Comparison of ENCODE assay signal across 26 cellular contexts in the genomic region with DNA sequence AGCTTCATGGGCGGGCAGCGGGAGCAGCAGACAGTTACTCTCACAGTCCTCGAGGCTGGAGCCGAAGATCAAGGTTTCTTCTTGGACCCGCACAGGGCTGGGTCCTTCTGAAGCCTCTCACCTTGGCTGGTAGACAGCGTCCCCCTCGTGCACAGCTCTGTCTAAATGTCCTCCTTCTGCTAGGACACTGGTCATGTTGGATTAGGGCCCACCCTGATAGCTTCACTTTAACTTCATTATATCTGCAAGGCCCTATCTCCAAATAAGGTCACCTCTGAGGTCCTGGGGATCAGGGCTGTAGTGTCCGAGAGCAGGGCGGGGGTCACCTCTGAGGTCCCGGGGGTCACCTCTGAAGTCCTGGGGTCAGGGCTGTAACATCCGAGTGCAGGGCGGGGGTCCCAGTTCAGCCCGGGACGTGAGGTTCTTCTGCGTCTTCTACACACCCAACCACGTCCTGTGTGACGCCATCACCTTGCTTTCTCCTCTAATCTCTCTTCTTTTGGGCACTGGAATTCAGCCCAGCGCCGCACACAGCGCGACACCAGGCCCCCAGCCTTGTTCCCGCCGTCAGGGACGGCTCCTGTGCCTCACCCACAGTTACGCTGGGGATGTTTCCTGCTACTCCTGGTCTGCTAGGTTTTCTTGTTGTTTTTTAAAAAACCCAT. TPM values are rescaled to one million over a fixed set of nuclear protein-coding genes. Genes with fewer than 3 reads are reported as not detected.
"Had no signal": no experiment of that assay in that cellular context is flagged by ENCODE, and none has a peak within 500 bp of the region (broad histone marks: within the 10 kb centered on the region; RNA-seq: fewer than 3 reads in every experiment).

No MANE protein-coding gene starts in this region.

- H3K36me3 Mint-ChIP-seq: activated naive CD4-positive, alpha-beta T cell treated with anti-CD3 and anti-CD28 coated beads, Interleukin-2, amount 50 U/mL, for 24 hours had no signal

- H3K9me3 Mint-ChIP-seq: activated CD4-positive, alpha-beta memory T cell treated with anti-CD3 and anti-CD28 coated beads, Interleukin-2, amount 10 ng/mL, durations not matched to agents 7 days and 5 days; activated CD4-positive, alpha-beta T cell treated with anti-CD3 and anti-CD28 coated beads, Interleukin-2, amount 10 ng/mL, durations not matched to agents 24 days and 14 days; activated naive CD4-positive, alpha-beta T cell treated with anti-CD3 and anti-CD28 coated beads, Interleukin-2, amount 50 U/mL, for 24 hours; nephron progenitor cell had no signal

- ATAC-seq: activated CD4-positive, CD25-positive, alpha-beta regulatory T cell treated with anti-CD3 and anti-CD28 coated beads, Interleukin-2, amount 50 U/mL, for 24 hours; gastrocnemius medialis; left cardiac atrium; mucosa of descending colon; SK-N-SH treated with all-trans-retinoic acid at 6 μM for 48 hours; upper lobe of right lung had no signal

- DNase-seq: activated CD4-positive, alpha-beta memory T cell treated with anti-CD3 and anti-CD28 coated beads, Interleukin-2, amount 10 ng/mL, durations not matched to agents 7 days and 5 days; activated CD4-positive, alpha-beta T cell treated with anti-CD3 and anti-CD28 coated beads, Interleukin-2, amount 10 ng/mL, durations not matched to agents 24 days and 14 days; activated T-cell treated with anti-CD3 and anti-CD28 coated beads, Interleukin-2, amount 50 U/mL, for 48 hours; dorsolateral prefrontal cortex; esophagus squamous epithelium; gastrocnemius medialis; hypothalamus; left cardiac atrium; mesenchymal stem cell; mucosa of descending colon; nephron progenitor cell; spleen; stimulated activated CD4-positive, alpha-beta T cell treated with anti-CD3 and anti-CD28 coated beads, Interleukin-4, amount 100 ng/mL, for 1 hour; stimulated activated naive CD4-positive, alpha-beta T cell treated with Interleukin-2 at 50 U/mL for 16 hours had no signal

- H3K27me3 ChIP-seq: adrenal gland, ascending aorta, breast epithelium, dorsolateral prefrontal cortex, gastrocnemius medialis, spleen, upper lobe of right lung had no signal

- H3K4me1 ChIP-seq: adrenal gland, ascending aorta, breast epithelium, gastrocnemius medialis, prostate gland, spleen, upper lobe of right lung had no signal

- H3K27me3 Mint-ChIP-seq: activated CD4-positive, alpha-beta memory T cell treated with anti-CD3 and anti-CD28 coated beads, Interleukin-2, amount 10 ng/mL, durations not matched to agents 7 days and 5 days; activated CD4-positive, alpha-beta T cell treated with anti-CD3 and anti-CD28 coated beads, Interleukin-2, amount 10 ng/mL, durations not matched to agents 24 days and 14 days; activated naive CD4-positive, alpha-beta T cell treated with anti-CD3 and anti-CD28 coated beads, Interleukin-2, amount 50 U/mL, for 24 hours; central memory CD8-positive, alpha-beta T cell had no signal

- H3K36me3 ChIP-seq: adrenal gland, ascending aorta, breast epithelium, esophagus squamous epithelium, gastrocnemius medialis, prostate gland, spleen, upper lobe of right lung had no signal

- H3K27ac Mint-ChIP-seq: activated CD4-positive, alpha-beta memory T cell treated with anti-CD3 and anti-CD28 coated beads, Interleukin-2, amount 10 ng/mL, durations not matched to agents 7 days and 5 days; activated CD4-positive, alpha-beta T cell treated with anti-CD3 and anti-CD28 coated beads, Interleukin-2, amount 10 ng/mL, durations not matched to agents 24 days and 14 days; activated naive CD4-positive, alpha-beta T cell treated with anti-CD3 and anti-CD28 coated beads, Interleukin-2, amount 50 U/mL, for 24 hours; nephron progenitor cell had no signal

- H3K4me3 Mint-ChIP-seq: activated CD4-positive, alpha-beta memory T cell treated with anti-CD3 and anti-CD28 coated beads, Interleukin-2, amount 10 ng/mL, durations not matched to agents 7 days and 5 days; activated CD4-positive, alpha-beta T cell treated with anti-CD3 and anti-CD28 coated beads, Interleukin-2, amount 10 ng/mL, durations not matched to agents 24 days and 14 days; activated naive CD4-positive, alpha-beta T cell treated with anti-CD3 and anti-CD28 coated beads, Interleukin-2, amount 50 U/mL, for 24 hours; central memory CD8-positive, alpha-beta T cell; nephron progenitor cell had no signal

- H3K27ac ChIP-seq: adrenal gland, ascending aorta, breast epithelium, esophagus squamous epithelium, gastrocnemius medialis, prostate gland, upper lobe of right lung had no signal

- FAIRE-seq: colon, islet of Langerhans had no signal

- H3K4me1 Mint-ChIP-seq: activated CD4-positive, alpha-beta memory T cell treated with anti-CD3 and anti-CD28 coated beads, Interleukin-2, amount 10 ng/mL, durations not matched to agents 7 days and 5 days; activated CD4-positive, alpha-beta T cell treated with anti-CD3 and anti-CD28 coated beads, Interleukin-2, amount 10 ng/mL, durations not matched to agents 24 days and 14 days; activated naive CD4-positive, alpha-beta T cell treated with anti-CD3 and anti-CD28 coated beads, Interleukin-2, amount 50 U/mL, for 24 hours; central memory CD8-positive, alpha-beta T cell had no signal

- H3K9me3 ChIP-seq: adrenal gland, ascending aorta, breast epithelium, esophagus squamous epithelium, gastrocnemius medialis, mucosa of descending colon, prostate gland, upper lobe of right lung had no signal

- H3K4me3 ChIP-seq: adrenal gland, ascending aorta, breast epithelium, dorsolateral prefrontal cortex, esophagus squamous epithelium, gastrocnemius medialis, mucosa of descending colon, prostate gland, spleen, upper lobe of right lung had no signal

RNA-seq across cellular contexts. Expression of a gene that starts 46.2 kb away (rescaled TPM):
- total RNA-seq: T-helper 2 cell treated with Interferon-gamma antibody and Interleukin-4, amounts not matched to agents 100 ng/mL and 5 ng/mL, for 36 hours had no signal
